2 cellular contexts compared by ENCODE assay signal in genomic region chr7:101122933-101123702, GRCh38.
TF ChIP-seq lines count a peak whose summit lies in the region.

No MANE protein-coding gene starts in this region.

TF ChIP-seq in HEK293, 187 proteins besides CTCF, POLR2A, EP300 and RAD21:
- TF ChIP-seq ZNF324 (tag by site-specific recombination; IDR thresholded peaks at IDR 0.05) (no peak), ZNF121 (tag by site-specific recombination; IDR thresholded peaks at IDR 0.05) (peak; percentile 76), ZNF776 (tag by site-specific recombination; IDR thresholded peaks at IDR 0.05; ENCODE audit: borderline replicate concordance) (no peak)
TF ChIP-seq in HEK293: peak in this region for 1.

TF ChIP-seq in GM12878, 131 proteins besides CTCF, POLR2A, EP300 and RAD21:
- TF ChIP-seq, protein P1, sequence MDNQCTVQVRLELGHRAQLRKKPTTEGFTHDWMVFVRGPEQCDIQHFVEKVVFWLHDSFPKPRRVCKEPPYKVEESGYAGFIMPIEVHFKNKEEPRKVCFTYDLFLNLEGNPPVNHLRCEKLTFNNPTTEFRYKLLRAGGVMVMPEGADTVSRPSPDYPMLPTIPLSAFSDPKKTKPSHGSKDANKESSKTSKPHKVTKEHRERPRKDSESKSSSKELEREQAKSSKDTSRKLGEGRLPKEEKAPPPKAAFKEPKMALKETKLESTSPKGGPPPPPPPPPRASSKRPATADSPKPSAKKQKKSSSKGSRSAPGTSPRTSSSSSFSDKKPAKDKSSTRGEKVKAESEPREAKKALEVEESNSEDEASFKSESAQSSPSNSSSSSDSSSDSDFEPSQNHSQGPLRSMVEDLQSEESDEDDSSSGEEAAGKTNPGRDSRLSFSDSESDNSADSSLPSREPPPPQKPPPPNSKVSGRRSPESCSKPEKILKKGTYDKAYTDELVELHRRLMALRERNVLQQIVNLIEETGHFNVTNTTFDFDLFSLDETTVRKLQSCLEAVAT (IDR thresholded peaks at IDR 0.05), result 0 out of 2 replicates have a peak, but pooled peaks have one; percentile 54
- TF ChIP-seq HDGF (IDR thresholded peaks at IDR 0.05), result no peak
